ENCODE assay signal across 8 cellular contexts in the genomic region with DNA sequence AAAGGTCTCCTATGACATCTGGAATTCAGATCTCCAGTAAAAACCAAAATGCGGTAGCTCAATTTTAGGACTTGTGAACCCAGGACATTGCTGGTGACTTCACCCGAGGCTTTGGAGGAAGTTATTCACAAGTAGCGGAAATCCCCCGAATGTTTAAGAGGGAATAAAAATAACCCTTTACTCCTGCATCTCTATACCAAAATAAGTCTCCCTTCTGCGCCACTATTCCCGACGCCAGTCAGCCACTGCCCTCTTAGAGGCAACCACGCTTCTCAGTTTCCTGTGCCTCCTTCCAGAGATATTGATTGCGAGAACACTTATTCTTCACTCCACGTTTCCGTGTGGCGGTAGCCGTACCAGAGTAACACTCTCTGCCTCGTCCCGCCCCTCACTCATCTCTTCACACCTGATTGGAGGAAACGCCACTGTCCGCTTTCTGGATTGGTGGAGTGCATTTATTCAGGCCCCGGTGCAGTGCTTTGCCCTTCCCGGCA. TPM values are rescaled to one million over a fixed set of nuclear protein-coding genes. Genes with fewer than 3 reads are reported as not detected.
A peak's percentile ranks its signal among the peaks of the same experiment; 100 is the strongest.
DNase-seq lines count a peak whose midpoint lies in the region; ATAC-seq and TF ChIP-seq lines count a peak whose summit lies in the region.

No MANE protein-coding gene starts in this region.

- intact Hi-C loops in transverse colon (cut with DNase I; ENCODE audit: low total_unique reads), result no loop called here

- H3K4me1 ChIP-seq in mucosa of rectum (ENCODE audit: control insufficient read depth in 2 of 2, insufficient read depth in 2 of 2, low read length in 2 of 2) (peaks cover 0 to 3% of the 10 kb centered on the region in 2 donors), transverse colon (peaks cover 0 to 20% (median 0%) of the 10 kb centered on the region in 4 donors), smooth muscle cell (ENCODE audit: low read depth) (no peaks in the 10 kb centered on the region)

- DNase-seq in activated naive CD4-positive, alpha-beta T cell treated with anti-CD3 and anti-CD28 coated beads, Interleukin-2, amount 50 U/mL, for 72 hours (ENCODE audit: low spot score in 2 of 2), result peak; percentile 58 to 68
- DNase-seq in transverse colon (peak; percentile 41), smooth muscle cell (lab: John Stamatoyannopoulos, UW; ENCODE audit: unreplicated experiment) (no peak), WERI-Rb-1 (no peak)

- no peaks in the 10 kb centered on the region for H3K79me2 ChIP-seq in smooth muscle cell (ENCODE audit: low read depth)

- H3K36me3 Mint-ChIP-seq in activated naive CD4-positive, alpha-beta T cell treated with anti-CD3 and anti-CD28 coated beads, Interleukin-2, amount 50 U/mL, for 72 hours, result peaks cover 4% of the 10 kb centered on the region in 2 donors

- peak; percentile 98 for ATAC-seq in HG02610 (IDR thresholded peaks at IDR 0.05; ENCODE audit: unreplicated experiment)
- ATAC-seq in activated naive CD4-positive, alpha-beta T cell treated with anti-CD3 and anti-CD28 coated beads, Interleukin-2, amount 50 U/mL, for 72 hours, result peak; percentile 92 to 95

- TF ChIP-seq POLR2A in GM15510 (IDR thresholded peaks at IDR 0.05; ENCODE audit: borderline replicate concordance, extremely low read depth, insufficient read length) (peak; percentile 33), Raji (IDR thresholded peaks at IDR 0.05; ENCODE audit: insufficient read depth, low read depth, low read length) (peak; percentile 32; the same call in 1 of the 2 replicates), transverse colon (IDR thresholded peaks at IDR 0.05) (no peak)

- WGBS in transverse colon (ENCODE audit: low coverage in 1 of 2), 2 donors, result 72 to 81% methylated on average over 11 to 19 of the region's 19 CpGs
- 89% methylated on average over 19 of the region's 19 CpGs for WGBS in smooth muscle cell (ENCODE audit: low lambda C conversion rate)

- H3K9me3 ChIP-seq in mucosa of rectum (ENCODE audit: control insufficient read depth in 2 of 2, low read length in 2 of 2), result no peaks in the 10 kb centered on the region
- H3K9me3 ChIP-seq in transverse colon, result no peaks in the 10 kb centered on the region
- H3K9me3 ChIP-seq in smooth muscle cell (replicated peaks; ENCODE audit: low read depth), result peaks cover 3% of the 10 kb centered on the region
- H3K9me3 ChIP-seq in WERI-Rb-1 (ENCODE audit: severe bottlenecking), result no peaks in the 10 kb centered on the region

- no peaks in the 10 kb centered on the region for H3K36me3 ChIP-seq in mucosa of rectum (ENCODE audit: control insufficient read depth in 2 of 2, insufficient read depth in 2 of 2, low read length in 2 of 2)
- no peaks in the 10 kb centered on the region for H3K36me3 ChIP-seq in transverse colon
- no peaks in the 10 kb centered on the region for H3K36me3 ChIP-seq in smooth muscle cell (ENCODE audit: low read depth)
- H3K36me3 ChIP-seq in WERI-Rb-1, result no peaks in the 10 kb centered on the region; the same call in 1 of the 2 replicates

- H3K27me3 ChIP-seq in mucosa of rectum (ENCODE audit: control insufficient read depth in 2 of 2, insufficient read depth in 2 of 2, low read length in 2 of 2) (no peaks in the 10 kb centered on the region), transverse colon (no peaks in the 10 kb centered on the region), smooth muscle cell (ENCODE audit: low read depth) (no peaks in the 10 kb centered on the region), WERI-Rb-1 (ENCODE audit: insufficient read depth, low read depth, severe bottlenecking) (no peaks in the 10 kb centered on the region)

- H3K4me2 ChIP-seq in smooth muscle cell, result no peak overlapping the region

- H3K27ac ChIP-seq in mucosa of rectum (ENCODE audit: low read depth in 2 of 2, low read length in 2 of 2) (peak overlapping the region in 1 of 2 donors; percentile 40), transverse colon (peak overlapping the region in 3 of 4 donors; percentile 5 to 25 (median 13)), smooth muscle cell (ENCODE audit: low read depth) (no peak overlapping the region), WERI-Rb-1 (no peak overlapping the region)

- no peak overlapping the region for H3K9ac ChIP-seq in mucosa of rectum (ENCODE audit: low read depth in 1 of 2, low read length in 2 of 2)
- no peak overlapping the region for H3K9ac ChIP-seq in smooth muscle cell (ENCODE audit: low read depth)

- no peak overlapping the region for H2AFZ ChIP-seq in smooth muscle cell (ENCODE audit: low read depth)

- TF ChIP-seq CTCF in transverse colon (IDR thresholded peaks at IDR 0.05), result no peak
- no peak for TF ChIP-seq CTCF in smooth muscle cell (IDR thresholded peaks at IDR 0.05; ENCODE audit: borderline replicate concordance, insufficient read depth, poor library complexity, severe bottlenecking)
- TF ChIP-seq CTCF in WERI-Rb-1 (IDR thresholded peaks at IDR 0.05; ENCODE audit: low read depth, low read length), result no peak

- in situ Hi-C loops in transverse colon (cut with MboI; ENCODE audit: low pct_ligation_motif_present in 1 of 4, low pct_unique_long_range_greater_than_20kb in 1 of 4, low sequenced_read_pairs in 3 of 4), result no loop called here

- H4K20me1 ChIP-seq in smooth muscle cell (ENCODE audit: low read depth), result no peaks in the 10 kb centered on the region

- peaks cover 8 to 9% of the 10 kb centered on the region in 2 donors for H3K9me3 Mint-ChIP-seq in activated naive CD4-positive, alpha-beta T cell treated with anti-CD3 and anti-CD28 coated beads, Interleukin-2, amount 50 U/mL, for 72 hours

- peak overlapping the region; percentile 34 to 69 for H3K4me3 ChIP-seq in mucosa of rectum (ENCODE audit: low read length in 2 of 2)
- H3K4me3 ChIP-seq in transverse colon, result peak overlapping the region in 1 of 4 donors; percentile 2
- no peak overlapping the region for H3K4me3 ChIP-seq in smooth muscle cell
- H3K4me3 ChIP-seq in WERI-Rb-1 (ENCODE audit: low read depth, low read length), result no peak overlapping the region

- peak overlapping the region in 1 of 2 donors; percentile 56 for H3K27ac Mint-ChIP-seq in activated naive CD4-positive, alpha-beta T cell treated with anti-CD3 and anti-CD28 coated beads, Interleukin-2, amount 50 U/mL, for 72 hours

- TF ChIP-seq EP300 in transverse colon (IDR thresholded peaks at IDR 0.05; ENCODE audit: low read depth), result no peak

- H3F3A ChIP-seq in smooth muscle cell (ENCODE audit: low read depth), result no peaks in the 10 kb centered on the region

RNA-seq across cellular contexts. Expression of a gene that starts 27.4 kb away (rescaled TPM):
- not detected for total RNA-seq in activated naive CD4-positive, alpha-beta T cell treated with anti-CD3 and anti-CD28 coated beads, Interleukin-2, amount 50 U/mL, for 72 hours
- total RNA-seq in transverse colon (10 to 100 TPM; 22.1 to 51.0 (median 40.2) TPM), smooth muscle cell (3.9 and 4.6 TPM in 2 replicates)
- 20.7 and 23.8 TPM in 2 replicates for polyA plus RNA-seq in smooth muscle cell

Comparison
In these comparisons a context has a peak if more than half of its experiments do, and no peak if none do; other contexts are left out.
1. DNase-seq: peak in activated naive CD4-positive, alpha-beta T cell treated with anti-CD3 and anti-CD28 coated beads, Interleukin-2, amount 50 U/mL, for 72 hours (2 of 2) and transverse colon (single experiment); none in smooth muscle cell (single experiment) and WERI-Rb-1 (single experiment).
2. H3K27ac ChIP-seq: peak in transverse colon (3 of 4); none in smooth muscle cell (single experiment) and WERI-Rb-1 (single experiment).
3. H3K4me3 ChIP-seq: peak in mucosa of rectum (2 of 2); none in smooth muscle cell (single experiment) and WERI-Rb-1 (single experiment).